Comparison of ENCODE assay signal across 21 cellular contexts in the genomic region with DNA sequence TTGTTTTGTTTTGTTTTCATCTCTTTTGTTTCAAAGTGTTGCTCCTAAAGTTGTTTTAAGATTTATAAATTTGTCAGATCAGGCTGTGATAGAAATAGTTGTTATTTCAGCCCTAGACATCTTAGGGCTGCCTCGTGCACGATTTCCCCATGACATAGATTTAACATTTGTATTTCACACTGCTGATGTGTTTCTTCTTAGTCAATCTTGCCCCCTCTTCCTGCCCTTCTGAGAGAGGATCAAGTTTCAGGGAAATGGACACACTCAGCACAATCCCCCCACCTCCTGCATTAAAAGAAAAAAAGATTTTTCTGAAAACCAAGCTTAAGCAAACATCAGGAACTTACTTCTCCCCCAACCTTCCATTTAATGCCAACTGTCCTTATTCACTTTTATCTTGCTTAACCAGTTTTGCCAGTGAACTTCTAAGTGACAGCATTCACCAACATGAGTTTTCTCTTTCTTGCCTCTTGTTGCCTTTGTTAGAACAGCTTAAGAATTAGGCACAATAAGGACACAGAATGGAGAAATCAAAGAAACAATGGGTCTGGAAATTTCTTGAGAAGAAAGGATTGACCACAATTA.
DNase-seq lines count a peak whose midpoint lies in the region; ATAC-seq and TF ChIP-seq lines count a peak whose summit lies in the region.
"Had no signal": no experiment of that assay in that cellular context is flagged by ENCODE, and none has a peak within 500 bp of the region (broad histone marks: within the 10 kb centered on the region; RNA-seq: fewer than 3 reads in every experiment).

No MANE protein-coding gene starts in this region.

- ATAC-seq in left lung, result peak; percentile 60
- ATAC-seq: gastroesophageal sphincter, left lobe of liver, psoas muscle had no signal

- intact Hi-C loops in left lung (cut with DNase I), result no loop called here

- H3K27ac ChIP-seq in WERI-Rb-1 (peak overlapping the region; percentile 9), left lung (no peak overlapping the region)
- H3K27ac ChIP-seq: colonic mucosa, gastroesophageal sphincter, psoas muscle, thoracic aorta had no signal

- peak; percentile 18 for DNase-seq in SIG-M5 treated with dmso at 0.1 percent for 504 hours (lab: John Stamatoyannopoulos, UW; ENCODE audit: unreplicated experiment)
- no peak for DNase-seq in SIG-M5 (lab: John Stamatoyannopoulos, UW)
- DNase-seq in WERI-Rb-1, result no peak
- no peak for DNase-seq in left lung
- no peak for DNase-seq in EL
- no peak for DNase-seq in stimulated activated CD4-positive, alpha-beta T cell treated with anti-CD3 and anti-CD28 coated beads, Interleukin-4, amount 100 ng/mL, for 1 hour
- no peak for DNase-seq in NCI-H1436 treated with DMSO at 0.1 percent for 48 hours (lab: John Stamatoyannopoulos, UW)
- no peak for DNase-seq in NAMALWA (ENCODE audit: low spot score)
- DNase-seq: activated CD4-positive, alpha-beta T cell treated with anti-CD3 and anti-CD28 coated beads, Interleukin-2, amount 10 ng/mL, durations not matched to agents 7 days and 5 days; amygdala; C1 segment of cervical spinal cord; colonic mucosa; DMS153; H7; NCI-H1436; NCI-H446 treated with DMSO at 0.1 percent for 48 hours; psoas muscle; small intestine had no signal

- H3K36me3 ChIP-seq in WERI-Rb-1 (no peaks in the 10 kb centered on the region), left lung (no peaks in the 10 kb centered on the region)
- H3K36me3 ChIP-seq: colonic mucosa, gastroesophageal sphincter, thoracic aorta had no signal

- TF ChIP-seq CTCF in WERI-Rb-1 (IDR thresholded peaks at IDR 0.05; ENCODE audit: low read depth, low read length) (no peak), left lung (IDR thresholded peaks at IDR 0.05) (no peak)

- no peaks in the 10 kb centered on the region for H3K9me3 ChIP-seq in WERI-Rb-1 (ENCODE audit: severe bottlenecking)
- H3K9me3 ChIP-seq in left lung, result no peaks in the 10 kb centered on the region
- H3K9me3 ChIP-seq: colonic mucosa, gastroesophageal sphincter, psoas muscle, thoracic aorta had no signal

- H3K4me3 ChIP-seq in WERI-Rb-1 (ENCODE audit: low read depth, low read length) (no peak overlapping the region), left lung (no peak overlapping the region)
- H3K4me3 ChIP-seq: colonic mucosa, gastroesophageal sphincter, psoas muscle, thoracic aorta had no signal

- no peaks in the 10 kb centered on the region for H3K27me3 ChIP-seq in WERI-Rb-1 (ENCODE audit: insufficient read depth, low read depth, severe bottlenecking)
- no peaks in the 10 kb centered on the region for H3K27me3 ChIP-seq in left lung
- H3K27me3 ChIP-seq: colonic mucosa, gastroesophageal sphincter had no signal

- peaks cover 0 to 3% of the 10 kb centered on the region in 2 donors for H3K4me1 ChIP-seq in left lung
- H3K4me1 ChIP-seq: colonic mucosa, gastroesophageal sphincter, psoas muscle had no signal
